8 cellular contexts compared by ENCODE assay signal in genomic region chr20:8601542-8601912, GRCh38.
DNase-seq lines count a peak whose midpoint lies in the region; ATAC-seq and TF ChIP-seq lines count a peak whose summit lies in the region.

No MANE protein-coding gene starts in this region.

- H3K4me1 Mint-ChIP-seq in Calu3 (ENCODE audit: low read depth, unreplicated experiment) (peaks cover 9% of the 10 kb centered on the region), chondrocyte (ENCODE audit: low read depth) (peaks cover 19% of the 10 kb centered on the region)

- H3K4me3 Mint-ChIP-seq in Calu3 (ENCODE audit: low read depth, unreplicated experiment) (peak overlapping the region; percentile 71), chondrocyte (ENCODE audit: unreplicated experiment) (peak overlapping the region; percentile 73)

- H3K27ac Mint-ChIP-seq in Calu3 (ENCODE audit: unreplicated experiment) (peak overlapping the region; percentile 56), chondrocyte (ENCODE audit: unreplicated experiment) (peak overlapping the region; percentile 9)

- CTCF ChIA-PET in Calu3 (lab: Charles Lee), result no interaction called here

- TF ChIP-seq CTCF in Calu3 (IDR thresholded peaks at IDR 0.05; ENCODE audit: unreplicated experiment), result no peak
- no peak for TF ChIP-seq CTCF in chondrocyte (IDR thresholded peaks at IDR 0.05)

- H3K27me3 Mint-ChIP-seq in Calu3 (ENCODE audit: unreplicated experiment) (no peaks in the 10 kb centered on the region), chondrocyte (ENCODE audit: low read depth) (no peaks in the 10 kb centered on the region)

- intact Hi-C loops in Calu3 (cut with micrococcal nuclease; ENCODE audit: unreplicated experiment), result no loop called here

- H3K9me3 Mint-ChIP-seq in Calu3 (ENCODE audit: low read depth, unreplicated experiment) (no peaks in the 10 kb centered on the region), chondrocyte (ENCODE audit: low read depth) (peaks cover 4% of the 10 kb centered on the region)

- BruUV-seq in Calu3 (replicated peaks; lab: Mats Ljungman, UMichigan), result TSS peak; percentile 59

- H3K36me3 Mint-ChIP-seq in Calu3 (ENCODE audit: insufficient read depth, unreplicated experiment) (peaks cover 7% of the 10 kb centered on the region), chondrocyte (ENCODE audit: low read depth) (no peaks in the 10 kb centered on the region)

- DNase-seq in Calu3 (peak; percentile 4), chondrocyte (ENCODE audit: low spot score) (no peak), SK-N-DZ (ENCODE audit: low spot score) (no peak), A172 (ENCODE audit: low spot score) (no peak), putamen (ENCODE audit: low spot score) (no peak)
- DNase-seq in stimulated activated CD4-positive, alpha-beta T cell treated with anti-CD3 and anti-CD28 coated beads, Interleukin-2, amount 100 ng/mL, for 48 hours, result no peak

- ATAC-seq in GM19397 (IDR thresholded peaks at IDR 0.05; ENCODE audit: unreplicated experiment), result peak; percentile 92
- peak; percentile 98 for ATAC-seq in HG03378 (IDR thresholded peaks at IDR 0.05; ENCODE audit: unreplicated experiment)
